In the genomic region with DNA sequence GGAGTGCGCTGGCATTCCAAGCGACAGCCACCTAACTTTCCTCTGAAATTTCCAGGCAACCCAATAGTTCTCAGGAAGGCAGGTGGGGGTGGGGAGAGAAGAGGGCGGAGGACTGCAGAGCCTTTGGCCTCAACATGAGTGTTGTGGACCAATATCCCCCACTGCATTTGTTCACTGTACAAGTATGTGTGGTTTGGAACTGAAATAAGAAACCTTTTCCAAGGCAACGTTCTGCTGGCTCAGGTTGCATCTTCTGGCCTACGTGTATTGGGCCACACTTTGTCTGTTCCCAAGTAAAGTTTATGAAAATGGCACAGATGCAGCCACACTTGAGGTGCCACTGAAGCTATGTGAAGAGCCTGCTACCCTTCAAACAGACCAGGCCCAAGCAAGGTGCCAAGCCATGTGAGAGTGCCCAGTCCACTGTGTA, we compare ENCODE assay signal across 14 cellular contexts.
DNase-seq lines count a peak whose midpoint lies in the region; ATAC-seq and TF ChIP-seq lines count a peak whose summit lies in the region.
"Had no signal": no experiment of that assay in that cellular context is flagged by ENCODE, and none has a peak within 500 bp of the region (broad histone marks: within the 10 kb centered on the region; RNA-seq: fewer than 3 reads in every experiment).

No MANE protein-coding gene starts in this region.

- 30% methylated on average over 5 of the region's 5 CpGs for WGBS in esophagus muscularis mucosa

- H3K27ac ChIP-seq in esophagus muscularis mucosa (replicated peaks in 1 of 4) (peak overlapping the region; percentile 85 to 87 (median 86)), muscle layer of duodenum (ENCODE audit: low read length) (peak overlapping the region; percentile 42), OCI-LY7 (ENCODE audit: low read depth, low read length, poor library complexity, severe bottlenecking) (no peak overlapping the region)
- H3K27ac ChIP-seq: 22Rv1 had no signal

- POLR2A ChIA-PET in activated CD8-positive, alpha-beta T cell treated with anti-CD3 and anti-CD28 coated beads for 36 hours (lab: Charles Lee), result interaction anchor here (1.0 kb wide), 1 partner anchor 17 kb away, joined by 3 read pairs; no protein-coding TSS in a partner anchor
- POLR2A ChIA-PET in activated CD8-positive, alpha-beta T cell treated with anti-CD3 and anti-CD28 coated beads, Interleukin-2, amount 10 ng/mL, durations not matched to agents 7 days and 5 days (lab: Charles Lee), result no interaction called here
- POLR2A ChIA-PET in OCI-LY7 (lab: Charles Lee), result no interaction called here

- H3K9me3 Mint-ChIP-seq in activated CD8-positive, alpha-beta T cell treated with anti-CD3 and anti-CD28 coated beads for 36 hours, result no peaks in the 10 kb centered on the region
- H3K9me3 Mint-ChIP-seq in activated CD8-positive, alpha-beta T cell treated with anti-CD3 and anti-CD28 coated beads, Interleukin-2, amount 10 ng/mL, durations not matched to agents 7 days and 5 days (ENCODE audit: insufficient read depth), result no peaks in the 10 kb centered on the region
- H3K9me3 Mint-ChIP-seq: neural crest cell had no signal

- no TSS peak for BruUV-seq in OCI-LY7 (replicated peaks; lab: Mats Ljungman, UMichigan)

- no peaks in the 10 kb centered on the region for H4K20me1 ChIP-seq in OCI-LY7 (ENCODE audit: insufficient read depth, low read length)

- intact Hi-C loops in activated CD8-positive, alpha-beta T cell treated with anti-CD3 and anti-CD28 coated beads for 36 hours (cut with micrococcal nuclease), result no loop called here
- intact Hi-C loops in esophagus muscularis mucosa (cut with DNase I) (no loop called here), OCI-LY7 (cut with micrococcal nuclease; ENCODE audit: unreplicated experiment) (no loop called here)

- H3K4me3 ChIP-seq in esophagus muscularis mucosa, result no peak overlapping the region
- H3K4me3 ChIP-seq in muscle layer of duodenum (ENCODE audit: low read depth in 1 of 2, low read length in 2 of 2), result no peak overlapping the region
- H3K4me3 ChIP-seq in OCI-LY7 (ENCODE audit: low read depth, low read length, poor library complexity, severe bottlenecking), result no peak overlapping the region

- DNase-seq in activated CD8-positive, alpha-beta T cell treated with anti-CD3 and anti-CD28 coated beads for 36 hours, result no peak
- no peak for DNase-seq in activated CD8-positive, alpha-beta T cell treated with anti-CD3 and anti-CD28 coated beads, Interleukin-2, amount 10 ng/mL, durations not matched to agents 7 days and 5 days
- peak; percentile 92 for DNase-seq in esophagus muscularis mucosa (ENCODE audit: extremely low spot score)
- DNase-seq in NK-92 (lab: John Stamatoyannopoulos, UW; ENCODE audit: unreplicated experiment), result no peak
- no peak for DNase-seq in T-helper 17 cell
- no peak for DNase-seq in OCI-LY7 (ENCODE audit: low spot score)
- DNase-seq in NCI-H1694 treated with DMSO at 0.1 percent for 48 hours (lab: John Stamatoyannopoulos, UW), result no peak
- DNase-seq: activated CD4-positive, alpha-beta T cell treated with anti-CD3 and anti-CD28 coated beads, Interleukin-2, amount 50 U/mL, for 48 hours; glutamatergic neuron; NCI-H1048; SHP77 had no signal

- H3K27me3 ChIP-seq in esophagus muscularis mucosa (no peaks in the 10 kb centered on the region), muscle layer of duodenum (ENCODE audit: low read depth, low read length) (no peaks in the 10 kb centered on the region)

- CTCF ChIA-PET in activated CD8-positive, alpha-beta T cell treated with anti-CD3 and anti-CD28 coated beads for 36 hours (lab: Charles Lee), result no interaction called here
- CTCF ChIA-PET in activated CD8-positive, alpha-beta T cell treated with anti-CD3 and anti-CD28 coated beads, Interleukin-2, amount 10 ng/mL, durations not matched to agents 7 days and 5 days (lab: Charles Lee), result interaction anchor here (0.6 kb wide), 1 partner anchor 11 kb away, joined by 3 read pairs; no protein-coding TSS in a partner anchor
- CTCF ChIA-PET in OCI-LY7 (lab: Charles Lee; ENCODE audit: unreplicated experiment), result interaction anchor here (0.6 kb wide), 1 partner anchor 188 kb away, joined by 3 read pairs; no protein-coding TSS in a partner anchor

- H3K36me3 ChIP-seq in esophagus muscularis mucosa (peaks cover 0 to 18% (median 4%) of the 10 kb centered on the region in 4 donors), muscle layer of duodenum (ENCODE audit: control insufficient read depth in 1 of 2, insufficient read depth in 2 of 2, low read length in 2 of 2) (no peaks in the 10 kb centered on the region), OCI-LY7 (ENCODE audit: insufficient read depth, low read length) (peaks cover 10% of the 10 kb centered on the region; the same call in 1 of the 2 replicates)

- TF ChIP-seq EP300 in esophagus muscularis mucosa (IDR thresholded peaks at IDR 0.05), result peak; percentile 2

- no peak for TF ChIP-seq CTCF in activated CD8-positive, alpha-beta T cell treated with anti-CD3 and anti-CD28 coated beads for 36 hours (IDR thresholded peaks at IDR 0.05)
- TF ChIP-seq CTCF in esophagus muscularis mucosa (IDR thresholded peaks at IDR 0.05) (no peak), OCI-LY7 (conservative IDR thresholded peaks at IDR 0.05; ENCODE audit: low read length) (no peak)

- no peak for TF ChIP-seq POLR2A in esophagus muscularis mucosa (IDR thresholded peaks at IDR 0.05; ENCODE audit: low read depth)

- H3K79me2 ChIP-seq in OCI-LY7 (ENCODE audit: insufficient read depth, low read depth, low read length), result no peaks in the 10 kb centered on the region

- peaks cover 53 to 88% (median 76%) of the 10 kb centered on the region in 4 donors for H3K4me1 ChIP-seq in esophagus muscularis mucosa
- peaks cover 6 to 28% of the 10 kb centered on the region in 2 donors for H3K4me1 ChIP-seq in muscle layer of duodenum (ENCODE audit: control insufficient read depth in 1 of 2, insufficient read depth in 2 of 2, low read length in 2 of 2)
- H3K4me1 ChIP-seq in OCI-LY7 (ENCODE audit: insufficient read depth, low read length, poor library complexity, severe bottlenecking), result no peaks in the 10 kb centered on the region

- ATAC-seq in activated CD8-positive, alpha-beta T cell treated with anti-CD3 and anti-CD28 coated beads for 36 hours, result no peak
- no peak for ATAC-seq in activated CD8-positive, alpha-beta T cell treated with anti-CD3 and anti-CD28 coated beads, Interleukin-2, amount 10 ng/mL, durations not matched to agents 7 days and 5 days
- ATAC-seq in T-helper 17 cell, result no peak

- H3K4me2 ChIP-seq in OCI-LY7 (ENCODE audit: low read length), result no peak overlapping the region

- H3K9me2 ChIP-seq in OCI-LY7 (ENCODE audit: insufficient read depth, low read length), result no peaks in the 10 kb centered on the region

- no peaks in the 10 kb centered on the region for H3K27me3 Mint-ChIP-seq in activated CD8-positive, alpha-beta T cell treated with anti-CD3 and anti-CD28 coated beads for 36 hours
- H3K27me3 Mint-ChIP-seq in activated CD8-positive, alpha-beta T cell treated with anti-CD3 and anti-CD28 coated beads, Interleukin-2, amount 10 ng/mL, durations not matched to agents 7 days and 5 days (ENCODE audit: low read depth), result no peaks in the 10 kb centered on the region
- no peaks in the 10 kb centered on the region for H3K27me3 Mint-ChIP-seq in T-helper 17 cell

- no peak overlapping the region for H3K4me3 Mint-ChIP-seq in activated CD8-positive, alpha-beta T cell treated with anti-CD3 and anti-CD28 coated beads for 36 hours
- no peak overlapping the region for H3K4me3 Mint-ChIP-seq in activated CD8-positive, alpha-beta T cell treated with anti-CD3 and anti-CD28 coated beads, Interleukin-2, amount 10 ng/mL, durations not matched to agents 7 days and 5 days
- no peak overlapping the region for H3K4me3 Mint-ChIP-seq in T-helper 17 cell
- H3K4me3 Mint-ChIP-seq: neural crest cell had no signal

- peak overlapping the region; percentile 16 for H3K27ac Mint-ChIP-seq in activated CD8-positive, alpha-beta T cell treated with anti-CD3 and anti-CD28 coated beads for 36 hours
- H3K27ac Mint-ChIP-seq in activated CD8-positive, alpha-beta T cell treated with anti-CD3 and anti-CD28 coated beads, Interleukin-2, amount 10 ng/mL, durations not matched to agents 7 days and 5 days, result no peak overlapping the region
- no peak overlapping the region for H3K27ac Mint-ChIP-seq in T-helper 17 cell

- peaks cover 66% of the 10 kb centered on the region for H3K36me3 Mint-ChIP-seq in activated CD8-positive, alpha-beta T cell treated with anti-CD3 and anti-CD28 coated beads for 36 hours (ENCODE audit: low read depth)
- peaks cover 55% of the 10 kb centered on the region for H3K36me3 Mint-ChIP-seq in activated CD8-positive, alpha-beta T cell treated with anti-CD3 and anti-CD28 coated beads, Interleukin-2, amount 10 ng/mL, durations not matched to agents 7 days and 5 days (ENCODE audit: low read depth)
- peaks cover 16% of the 10 kb centered on the region for H3K36me3 Mint-ChIP-seq in T-helper 17 cell (ENCODE audit: low read depth)

- no peak overlapping the region for H2AFZ ChIP-seq in OCI-LY7 (ENCODE audit: low read length)

- H3K9me3 ChIP-seq in esophagus muscularis mucosa (no peaks in the 10 kb centered on the region), muscle layer of duodenum (ENCODE audit: control insufficient read depth in 1 of 2, low read length in 2 of 2) (no peaks in the 10 kb centered on the region), T-helper 17 cell (ENCODE audit: control insufficient read depth, low read length, poor library complexity, severe bottlenecking) (no peaks in the 10 kb centered on the region), OCI-LY7 (ENCODE audit: low read length) (no peaks in the 10 kb centered on the region)

- H3K4me1 Mint-ChIP-seq in activated CD8-positive, alpha-beta T cell treated with anti-CD3 and anti-CD28 coated beads for 36 hours (ENCODE audit: low read depth), result peaks cover 41% of the 10 kb centered on the region
- H3K4me1 Mint-ChIP-seq in activated CD8-positive, alpha-beta T cell treated with anti-CD3 and anti-CD28 coated beads, Interleukin-2, amount 10 ng/mL, durations not matched to agents 7 days and 5 days (ENCODE audit: low read depth), result peaks cover 25% of the 10 kb centered on the region
- H3K4me1 Mint-ChIP-seq in T-helper 17 cell, result peaks cover 12% of the 10 kb centered on the region
